17 cellular contexts compared by ENCODE assay signal in the genomic region with DNA sequence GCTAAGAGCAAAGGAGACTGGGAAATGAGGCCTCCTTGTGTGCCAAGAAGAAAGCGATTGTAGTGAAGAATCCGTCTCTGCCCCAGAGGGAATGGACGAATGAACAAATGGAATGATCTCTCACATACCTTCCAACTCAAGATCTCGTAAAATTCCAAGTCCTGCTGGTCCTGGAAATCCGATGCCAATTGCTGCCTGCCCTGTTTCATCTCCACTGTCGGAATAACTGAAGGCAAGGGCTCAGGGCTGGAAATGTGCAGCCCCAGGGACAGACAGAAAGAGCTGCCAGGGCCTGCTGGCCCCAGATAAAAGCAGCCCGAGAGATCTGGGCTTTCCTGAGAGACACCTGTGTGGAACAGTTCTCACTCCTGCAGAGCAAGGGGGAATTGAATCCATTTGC.
"Had no signal": no experiment of that assay in that cellular context is flagged by ENCODE, and none has a peak within 500 bp of the region (broad histone marks: within the 10 kb centered on the region; RNA-seq: fewer than 3 reads in every experiment).

No MANE protein-coding gene starts in this region.

- H3K27ac ChIP-seq: parathyroid adenoma, right lobe of liver, testis, tibial artery had no signal

- H3K27me3 ChIP-seq: dorsolateral prefrontal cortex, right lobe of liver, testis, tibial artery had no signal

- H3K9me3 ChIP-seq: right lobe of liver, testis had no signal

- DNase-seq: dorsolateral prefrontal cortex; effector CD4-positive, alpha-beta T cell; head of caudate nucleus; natural killer cell; right lobe of liver; small intestine; stimulated activated CD4-positive, alpha-beta T cell treated with anti-CD3 and anti-CD28 coated beads, Interleukin-12 subunit alpha, Interleukin-12 subunit beta, amount 100 ng/mL, for 4 hours; stimulated activated CD4-positive, alpha-beta T cell treated with anti-CD3 and anti-CD28 coated beads, Interleukin-1b, Interleukin-23, amount 100 ng/mL, for 48 hours; stimulated activated CD4-positive, alpha-beta T cell treated with anti-CD3 and anti-CD28 coated beads, Interleukin-4, amount 100 ng/mL, for 24 hours; stimulated activated naive CD8-positive, alpha-beta T cell treated with anti-CD3 and anti-CD28 coated beads, Interleukin-15, Interleukin-2, amounts not matched to agents 100 U/mL and 50 U/mL, for 24 hours; substantia nigra; testis; tibial artery had no signal

- ATAC-seq: left lobe of liver; natural killer cell; right lobe of liver; stimulated activated effector memory CD8-positive, alpha-beta T cell treated with anti-CD3 and anti-CD28 coated beads, Interleukin-12 subunit alpha, Interleukin-12 subunit beta, amount 100 ng/mL, for 72 hours; stimulated activated naive CD8-positive, alpha-beta T cell treated with anti-CD3 and anti-CD28 coated beads, Interleukin-15, Interleukin-2, amounts not matched to agents 100 U/mL and 50 U/mL, for 24 hours had no signal

- H3K4me1 ChIP-seq: parathyroid adenoma, right lobe of liver had no signal

- H3K36me3 ChIP-seq: right lobe of liver, tibial artery had no signal

- H3K4me3 ChIP-seq: dorsolateral prefrontal cortex, lung, right lobe of liver, testis, tibial artery had no signal
